Comparison of ENCODE assay signal across 8 cellular contexts in the genomic region with DNA sequence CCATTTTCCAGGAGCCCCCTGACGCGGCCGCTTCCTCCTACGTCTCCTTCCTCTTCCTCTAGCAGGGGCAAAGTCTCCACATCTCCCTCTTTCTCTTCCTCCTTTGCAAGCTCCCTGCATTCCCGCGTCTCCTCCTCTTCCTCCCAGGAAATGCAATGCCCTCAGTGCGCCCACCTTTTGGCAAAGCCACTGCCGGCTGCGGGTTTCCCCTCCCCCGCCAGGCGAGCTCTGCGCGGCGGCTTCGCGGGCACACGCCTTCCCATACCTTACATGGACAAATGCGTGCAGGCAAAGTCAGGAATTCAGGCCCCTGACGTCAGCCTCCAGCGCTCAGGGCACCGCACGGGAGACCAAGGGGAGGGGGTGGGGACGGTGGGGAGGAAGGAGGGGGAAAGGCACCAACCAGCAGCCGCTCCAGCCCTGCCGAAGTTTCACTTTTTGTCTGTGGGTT. TPM values are rescaled to one million over a fixed set of nuclear protein-coding genes. Genes with fewer than 3 reads are reported as not detected.
DNase-seq lines count a peak whose midpoint lies in the region; ATAC-seq and TF ChIP-seq lines count a peak whose summit lies in the region.

No MANE protein-coding gene starts in this region.

- CTCF ChIA-PET in PC-3 (lab: Charles Lee), result interaction anchor here (0.6 to 0.8 kb wide), 2 partner anchors 17 to 37 kb away, joined by 4 read pairs; no protein-coding TSS in a partner anchor

- POLR2A ChIA-PET in PC-3 (lab: Charles Lee; ENCODE audit: unreplicated experiment), result interaction anchor here (0.6 to 1.3 kb wide), 5 partner anchors 109 to 408 kb away, joined by 5 to 12 read pairs (median 6); partner anchors contain the start of gene BCL6

- peak overlapping the region; percentile 83 for H3K27ac Mint-ChIP-seq in activated naive CD8-positive, alpha-beta T cell treated with anti-CD3 and anti-CD28 coated beads for 36 hours

- H3K4me2 ChIP-seq in PC-3 (ENCODE audit: low read length), result peak overlapping the region; percentile 87

- peak; percentile 92 for DNase-seq in AG08395 (ENCODE audit: low spot score)
- DNase-seq in HS-27A (ENCODE audit: low read depth), result peak; percentile 90
- DNase-seq in PC-3, result peak; percentile 92
- DNase-seq in activated naive CD8-positive, alpha-beta T cell treated with anti-CD3 and anti-CD28 coated beads for 36 hours, result peak; percentile 36
- peak; percentile 58 for DNase-seq in globus pallidus (ENCODE audit: low spot score)
- DNase-seq in aorta, result peak; percentile 91 to 95

- H3K4me1 ChIP-seq in PC-3 (ENCODE audit: insufficient read depth, low read length) (peaks cover 29% of the 10 kb centered on the region), neuron (ENCODE audit: insufficient read depth, low read length) (peaks cover 27% of the 10 kb centered on the region), aorta (ENCODE audit: control insufficient read depth in 1 of 2, insufficient read depth in 2 of 2, low read length in 2 of 2) (peaks cover 2 to 3% of the 10 kb centered on the region in 2 donors)

- H3K79me2 ChIP-seq in PC-3 (ENCODE audit: low read length), result peaks cover 51% of the 10 kb centered on the region

- H2AFZ ChIP-seq in PC-3 (ENCODE audit: low read length) (peak overlapping the region; percentile 68), neuron (ENCODE audit: low read depth, low read length) (peak overlapping the region; percentile 89)

- peak overlapping the region; percentile 88 for H3K27ac ChIP-seq in PC-3 (ENCODE audit: low read length)
- peak overlapping the region; percentile 98 to 99 for H3K27ac ChIP-seq in aorta (ENCODE audit: low read depth in 1 of 2, low read length in 2 of 2)

- no peaks in the 10 kb centered on the region for H3K36me3 Mint-ChIP-seq in activated naive CD8-positive, alpha-beta T cell treated with anti-CD3 and anti-CD28 coated beads for 36 hours

- 0 to 2% methylated on average over 24 to 25 of the region's 25 CpGs for WGBS in aorta, 2 donors

- ATAC-seq in GM18907 (IDR thresholded peaks at IDR 0.05; ENCODE audit: unreplicated experiment) (peak; percentile 11), PC-3 (peak; percentile 70), aorta (ENCODE audit: low FRiP score) (peak; percentile 89)

- no peaks in the 10 kb centered on the region for H3K9me2 ChIP-seq in PC-3 (replicated peaks; ENCODE audit: low read length)

- H3K4me3 ChIP-seq in PC-3 (ENCODE audit: low read length) (peak overlapping the region; percentile 97), neuron (ENCODE audit: low read length) (peak overlapping the region; percentile 80), aorta (ENCODE audit: low read length in 2 of 2) (peak overlapping the region; percentile 29 to 77)

- H3K27me3 Mint-ChIP-seq in activated naive CD8-positive, alpha-beta T cell treated with anti-CD3 and anti-CD28 coated beads for 36 hours, result peaks cover 4% of the 10 kb centered on the region

- no peak for TF ChIP-seq CTCF in PC-3 (conservative IDR thresholded peaks at IDR 0.05; ENCODE audit: low read depth, low read length)

- 0 out of 2 replicates have a peak, but pooled peaks cover 7% of the 10 kb centered on the region for H4K20me1 ChIP-seq in PC-3 (ENCODE audit: low read length)

- H3K4me1 Mint-ChIP-seq in activated naive CD8-positive, alpha-beta T cell treated with anti-CD3 and anti-CD28 coated beads for 36 hours, result peaks cover 46% of the 10 kb centered on the region

- BruUV-seq in PC-3 (replicated peaks; lab: Mats Ljungman, UMichigan), result no TSS peak

- H3K9me3 ChIP-seq in PC-3 (ENCODE audit: low read length) (no peaks in the 10 kb centered on the region), neuron (ENCODE audit: low read length) (no peaks in the 10 kb centered on the region), aorta (ENCODE audit: control insufficient read depth, low read length) (no peaks in the 10 kb centered on the region)

- H3K9me3 Mint-ChIP-seq in activated naive CD8-positive, alpha-beta T cell treated with anti-CD3 and anti-CD28 coated beads for 36 hours, result peaks cover 2% of the 10 kb centered on the region

- no peaks in the 10 kb centered on the region for H3K36me3 ChIP-seq in PC-3 (ENCODE audit: low read depth, low read length)
- no peaks in the 10 kb centered on the region for H3K36me3 ChIP-seq in neuron (ENCODE audit: insufficient read depth, low read length)
- no peaks in the 10 kb centered on the region for H3K36me3 ChIP-seq in aorta (ENCODE audit: control insufficient read depth in 1 of 2, insufficient read depth in 2 of 2, low read length in 1 of 2)

- intact Hi-C loops in PC-3 (cut with micrococcal nuclease) (loop anchor here (2.0 to 5.0 kb wide), 5 partner anchors 75 to 799 kb away; no protein-coding TSS in a partner anchor), aorta (cut with DNase I) (loop anchor here (2.0 to 10.0 kb wide), 4 partner anchors 59 to 801 kb away; no protein-coding TSS in a partner anchor)

- H3K27me3 ChIP-seq in PC-3 (ENCODE audit: low read length), result no peaks in the 10 kb centered on the region
- no peaks in the 10 kb centered on the region for H3K27me3 ChIP-seq in neuron (ENCODE audit: insufficient read depth, low read length)
- no peaks in the 10 kb centered on the region for H3K27me3 ChIP-seq in aorta (ENCODE audit: control insufficient read depth in 1 of 2, insufficient read depth in 2 of 2, low read length in 1 of 2)

- peak overlapping the region; percentile 86 for H3K4me3 Mint-ChIP-seq in activated naive CD8-positive, alpha-beta T cell treated with anti-CD3 and anti-CD28 coated beads for 36 hours

- H3F3A ChIP-seq in PC-3 (ENCODE audit: low read length, unreplicated experiment), result no peaks in the 10 kb centered on the region

- H3K9ac ChIP-seq in PC-3 (ENCODE audit: low read length), result peak overlapping the region; percentile 89

RNA-seq across cellular contexts. Expression of gene LPP, which starts 0.4 kb away (rescaled TPM):
- total RNA-seq in PC-3 (2014; rRNA removed) (20.4 and 21.3 TPM in 2 replicates), aorta (1,000 to 10,000 TPM in 1 of 2 donors, 100 to 1,000 TPM in 1; 995 to 2,536 TPM)
- total RNA-seq in activated naive CD8-positive, alpha-beta T cell treated with anti-CD3 and anti-CD28 coated beads for 36 hours, result 10 to 100 TPM; 15.0 to 15.3 TPM
- 10 to 100 TPM; 37.7 to 58.8 TPM for polyA plus RNA-seq in aorta

Comparison
In these comparisons a context has a peak if more than half of its experiments do, and no peak if none do; other contexts are left out.
1. Peak in every context shown above with its lines: DNase-seq, ATAC-seq, H3K4me3 ChIP-seq and H3K27ac ChIP-seq.
2. DNase-seq: peak in every context shown above with its lines; median percentile 93 in aorta; 92 in AG08395; 92 in PC-3; 90 in HS-27A; 58 in globus pallidus; 36 in activated naive CD8-positive, alpha-beta T cell treated with anti-CD3 and anti-CD28 coated beads for 36 hours.
3. ATAC-seq: peak in every context shown above with its lines; median percentile 89 in aorta; 70 in PC-3; 11 in GM18907.
4. RNA of gene LPP, which starts 0.4 kb away (total RNA-seq): 995 to 2,536 TPM in aorta; 20.4 to 21.3 TPM in PC-3 and 15.0 to 15.3 TPM in activated naive CD8-positive, alpha-beta T cell treated with anti-CD3 and anti-CD28 coated beads for 36 hours; every median in the first group is over 10 times any median in the second.